Comparison of ENCODE assay signal across 16 cellular contexts in genomic region chr17:32446949-32447348, GRCh38. TPM values are rescaled to one million over a fixed set of nuclear protein-coding genes. Genes with fewer than 3 reads are reported as not detected.
DNase-seq lines count a peak whose midpoint lies in the region; ATAC-seq and TF ChIP-seq lines count a peak whose summit lies in the region.
"Had no signal": no experiment of that assay in that cellular context is flagged by ENCODE, and none has a peak within 500 bp of the region (broad histone marks: within the 10 kb centered on the region; RNA-seq: fewer than 3 reads in every experiment).

No MANE protein-coding gene starts in this region.

- H4K91ac ChIP-seq in H9 (ENCODE audit: insufficient read length, low read depth, low read length): no peak overlapping the region

- H3K18ac ChIP-seq in H9 (ENCODE audit: insufficient read length, low read depth, low read length): no peak overlapping the region

- H4K8ac ChIP-seq in H9 (replicated peaks; ENCODE audit: insufficient read length, low read depth, low read length): no peak overlapping the region

- H3K27ac Mint-ChIP-seq in H9 (peak overlapping the region in 2 of 3 experiments; percentile 20 to 58; a peak in 3 of 7 replicates), natural killer cell (peak overlapping the region in 1 of 2 donors; percentile 55)
- H3K27ac Mint-ChIP-seq in activated T-helper 1 cell treated with anti-CD3 and anti-CD28 coated beads, Interleukin-12 subunit alpha, Interleukin-12 subunit beta, Interleukin-2, Interleukin-4 antibody, amounts not matched to agents 30 ng/mL and 10 ng/mL and 1 ng/mL, durations not matched to agents 14 hours and 24 hours and 36 hours: peak overlapping the region; percentile 22

- CTCF ChIA-PET in SK-N-SH (lab: Yijun Ruan, JAX): interaction anchor here (0.9 to 4.8 kb wide), 2 partner anchors 17 to 430 kb away, joined by 3 to 56 read pairs; partner anchors contain the start of gene MYO1D

- POLR2A ChIA-PET in SK-N-SH (lab: Yijun Ruan, JAX): no interaction called here

- no peak overlapping the region for H3T11ph ChIP-seq in H9 (ENCODE audit: low read length)

- no peak overlapping the region for H2AK5ac ChIP-seq in H9 (ENCODE audit: insufficient read length, low read length)

- no peak for TF ChIP-seq RAD21 in SK-N-SH (IDR thresholded peaks at IDR 0.05; ENCODE audit: low read length)

- H3K4me2 ChIP-seq in SK-N-SH (peak overlapping the region; percentile 95; the same call in 1 of the 2 replicates), H9 (ENCODE audit: insufficient read depth, insufficient read length, low read length) (no peak overlapping the region)

- peaks cover 30 to 53% (median 48%) of the 10 kb centered on the region in 3 experiments for H3K36me3 Mint-ChIP-seq in H9 (ENCODE audit: insufficient read depth in 1 of 3, low read depth in 3 of 3)
- H3K36me3 Mint-ChIP-seq in activated T-helper 1 cell treated with anti-CD3 and anti-CD28 coated beads, Interleukin-12 subunit alpha, Interleukin-12 subunit beta, Interleukin-2, Interleukin-4 antibody, amounts not matched to agents 30 ng/mL and 10 ng/mL and 1 ng/mL, durations not matched to agents 14 hours and 24 hours and 36 hours (ENCODE audit: low read depth): peaks cover 40% of the 10 kb centered on the region
- H3K36me3 Mint-ChIP-seq in natural killer cell: peaks cover 13% of the 10 kb centered on the region

- H2AFZ ChIP-seq in SK-N-SH (ENCODE audit: low read depth) (no peak overlapping the region), H9 (ENCODE audit: low read length) (no peak overlapping the region)

- H4K5ac ChIP-seq in H9 (ENCODE audit: insufficient read length, low read depth, low read length): no peak overlapping the region

- H3K23ac ChIP-seq in H9 (ENCODE audit: insufficient read length, low read depth, low read length): no peak overlapping the region

- H2BK120ac ChIP-seq in H9 (ENCODE audit: low read depth, low read length, poor library complexity, severe bottlenecking): no peak overlapping the region

- no peak overlapping the region for H2BK15ac ChIP-seq in H9 (ENCODE audit: low read depth, low read length)

- no peak overlapping the region for H2BK20ac ChIP-seq in H9 (ENCODE audit: low read depth, low read length, poor library complexity, severe bottlenecking)

- H3K27me3 ChIP-seq in SK-N-SH (ENCODE audit: insufficient read depth): no peaks in the 10 kb centered on the region
- no peaks in the 10 kb centered on the region; the same call in 1 of the 2 replicates for H3K27me3 ChIP-seq in H9 (ENCODE audit: insufficient read depth, low read length)

- H3K14ac ChIP-seq in H9 (ENCODE audit: insufficient read depth, low read length): no peak overlapping the region

- H3K4me1 ChIP-seq in SK-N-SH (ENCODE audit: control insufficient read depth in 1 of 2, insufficient read depth in 2 of 2, low read depth in 1 of 2, low read length in 1 of 2) (peaks cover 14% of the 10 kb centered on the region in 2 experiments; a peak in 3 of 4 replicates), H9 (ENCODE audit: insufficient read depth, low read length) (no peaks in the 10 kb centered on the region)

- no peak overlapping the region for H3K4ac ChIP-seq in H9 (ENCODE audit: low read depth, low read length)

- H3K27me3 Mint-ChIP-seq in H9 (ENCODE audit: low read depth): peaks cover 21% of the 10 kb centered on the region
- H3K27me3 Mint-ChIP-seq in activated T-helper 1 cell treated with anti-CD3 and anti-CD28 coated beads, Interleukin-12 subunit alpha, Interleukin-12 subunit beta, Interleukin-2, Interleukin-4 antibody, amounts not matched to agents 30 ng/mL and 10 ng/mL and 1 ng/mL, durations not matched to agents 14 hours and 24 hours and 36 hours (ENCODE audit: insufficient read depth): peaks cover 5% of the 10 kb centered on the region
- no peaks in the 10 kb centered on the region for H3K27me3 Mint-ChIP-seq in natural killer cell (ENCODE audit: low read depth in 2 of 2)

- no peak overlapping the region for H3K56ac ChIP-seq in H9 (ENCODE audit: insufficient read length, low read depth, low read length)

- peak overlapping the region; percentile 41 to 95; a peak in 2 of 5 replicates for H3K4me3 Mint-ChIP-seq in H9
- peak overlapping the region; percentile 94 for H3K4me3 Mint-ChIP-seq in activated T-helper 1 cell treated with anti-CD3 and anti-CD28 coated beads, Interleukin-12 subunit alpha, Interleukin-12 subunit beta, Interleukin-2, Interleukin-4 antibody, amounts not matched to agents 30 ng/mL and 10 ng/mL and 1 ng/mL, durations not matched to agents 14 hours and 24 hours and 36 hours
- H3K4me3 Mint-ChIP-seq in natural killer cell: peak overlapping the region; percentile 43

- H3K79me2 ChIP-seq in SK-N-SH (ENCODE audit: insufficient read depth): peaks cover 76% of the 10 kb centered on the region
- peaks cover 22% of the 10 kb centered on the region for H3K79me2 ChIP-seq in H9 (ENCODE audit: insufficient read depth, low read length)

- peaks cover 20 to 23% of the 10 kb centered on the region in 2 experiments for H3K4me1 Mint-ChIP-seq in H9
- H3K4me1 Mint-ChIP-seq in activated T-helper 1 cell treated with anti-CD3 and anti-CD28 coated beads, Interleukin-12 subunit alpha, Interleukin-12 subunit beta, Interleukin-2, Interleukin-4 antibody, amounts not matched to agents 30 ng/mL and 10 ng/mL and 1 ng/mL, durations not matched to agents 14 hours and 24 hours and 36 hours (ENCODE audit: low read depth): peaks cover 28% of the 10 kb centered on the region
- H3K4me1 Mint-ChIP-seq in natural killer cell: peaks cover 31 to 38% of the 10 kb centered on the region in 2 donors

- H3K9me3 Mint-ChIP-seq in H9: peaks cover 8 to 16% of the 10 kb centered on the region in 2 experiments; a peak in 4 of 5 replicates
- no peaks in the 10 kb centered on the region for H3K9me3 Mint-ChIP-seq in activated T-helper 1 cell treated with anti-CD3 and anti-CD28 coated beads, Interleukin-12 subunit alpha, Interleukin-12 subunit beta, Interleukin-2, Interleukin-4 antibody, amounts not matched to agents 30 ng/mL and 10 ng/mL and 1 ng/mL, durations not matched to agents 14 hours and 24 hours and 36 hours
- no peaks in the 10 kb centered on the region for H3K9me3 Mint-ChIP-seq in natural killer cell

- no peak for ATAC-seq in SK-N-SH treated with all-trans-retinoic acid at 6 μM for 48 hours
- no peak for ATAC-seq in natural killer cell
- no peak for ATAC-seq in HG02884 (IDR thresholded peaks at IDR 0.05; ENCODE audit: unreplicated experiment)
- ATAC-seq in HG03521 (IDR thresholded peaks at IDR 0.05; ENCODE audit: unreplicated experiment): no peak
- ATAC-seq: left ventricle myocardium superior had no signal

- H4K20me1 ChIP-seq in SK-N-SH (ENCODE audit: insufficient read depth): peaks cover 47% of the 10 kb centered on the region
- no peaks in the 10 kb centered on the region for H4K20me1 ChIP-seq in H9 (ENCODE audit: control insufficient read depth, insufficient read depth, insufficient read length)

- no peak for TF ChIP-seq EP300 in SK-N-SH (IDR thresholded peaks at IDR 0.05; ENCODE audit: borderline replicate concordance in 1 of 2, low read depth in 1 of 2, low read length in 1 of 2)

- H3F3A ChIP-seq in SK-N-SH (replicated peaks; ENCODE audit: insufficient read depth): peaks cover 7% of the 10 kb centered on the region

- H2BK5ac ChIP-seq in H9 (ENCODE audit: insufficient read length, low read length): no peak overlapping the region

- no peak overlapping the region for H3K27ac ChIP-seq in SK-N-SH (ENCODE audit: low read depth in 2 of 2, low read length in 1 of 2)
- no peak overlapping the region for H3K27ac ChIP-seq in H9 (ENCODE audit: insufficient read length, low read depth, low read length)
- H3K27ac ChIP-seq: skin epidermis had no signal

- WGBS in SK-N-SH (ENCODE audit: low lambda C conversion rate): 98% methylated on average over 2 of the region's 2 CpGs
- no CpG with 5 or more reads among the region's 2 CpGs for WGBS in H9 (ENCODE audit: extremely low coverage, insufficient read length, low lambda C conversion rate)

- TF ChIP-seq CTCF in SK-N-SH (IDR thresholded peaks at IDR 0.05) (no peak), H9 (conservative IDR thresholded peaks at IDR 0.05) (no peak), natural killer cell (IDR thresholded peaks at IDR 0.05) (no peak)

- H3K9me3 ChIP-seq in SK-N-SH (no peaks in the 10 kb centered on the region), H9 (ENCODE audit: control insufficient read depth, low read depth, low read length) (no peaks in the 10 kb centered on the region)

- H3K9ac ChIP-seq in SK-N-SH (no peak overlapping the region; the same call in 1 of the 2 replicates), H9 (ENCODE audit: extremely low read depth, insufficient read length, low read length) (peak overlapping the region; percentile 40)

- peaks cover 8% of the 10 kb centered on the region for H3K79me1 ChIP-seq in H9 (ENCODE audit: insufficient read depth, low read depth, low read length, poor library complexity, severe bottlenecking)

- 0 out of 4 replicates have a peak overlapping the region, but pooled peaks of 1 of the 2 experiments have one; percentile 82 for H3K4me3 ChIP-seq in SK-N-SH (ENCODE audit: low read depth in 2 of 2, low read length in 1 of 2)
- H3K4me3 ChIP-seq: skin epidermis had no signal

- intact Hi-C loops in activated T-helper 1 cell treated with anti-CD3 and anti-CD28 coated beads, Interleukin-12 subunit alpha, Interleukin-12 subunit beta, Interleukin-2, Interleukin-4 antibody, amounts not matched to agents 30 ng/mL and 10 ng/mL and 1 ng/mL, durations not matched to agents 14 hours and 24 hours and 36 hours (cut with micrococcal nuclease): no loop called here
- intact Hi-C loops in natural killer cell (cut with micrococcal nuclease): loop anchor here (10.0 kb wide), 1 partner anchor 192 kb away; no protein-coding TSS in a partner anchor

- H3K23me2 ChIP-seq in H9 (ENCODE audit: insufficient read length, low read depth, low read length, poor library complexity, severe bottlenecking): peaks cover 16% of the 10 kb centered on the region

- H3K36me3 ChIP-seq in SK-N-SH (replicated peaks in 1 of 2; ENCODE audit: control insufficient read depth in 1 of 2, insufficient read depth in 2 of 2, low read length in 1 of 2): peaks cover 36 to 49% of the 10 kb centered on the region in 2 experiments

- H2BK12ac ChIP-seq in H9 (ENCODE audit: insufficient read length, low read depth, low read length): no peak overlapping the region

- DNase-seq in SK-N-SH (no peak), H9 (no peak), natural killer cell (no peak), RPMI8226 (no peak)
- DNase-seq in activated T-helper 1 cell treated with anti-CD3 and anti-CD28 coated beads, Interleukin-12 subunit alpha, Interleukin-12 subunit beta, Interleukin-2, Interleukin-4 antibody, amounts not matched to agents 30 ng/mL and 10 ng/mL and 1 ng/mL, durations not matched to agents 14 hours and 24 hours and 36 hours (ENCODE audit: low spot score): no peak
- DNase-seq: anterior cingulate cortex, GF-D8, left ventricle myocardium superior, NCI-H1436, NCI-H524 treated with DMSO at 0.1 percent for 48 hours, SHP77, substantia nigra had no signal

- no peaks in the 10 kb centered on the region for H3K9me2 ChIP-seq in SK-N-SH

RNA-seq across cellular contexts. Expression of gene PSMD11, which starts 2.6 kb away (rescaled TPM):
- polyA plus RNA-seq in SK-N-SH (2012; rRNA removed): 63.1 and 81.9 TPM in 2 replicates
- polyA plus RNA-seq in SK-N-SH (2012; cell fraction: cytosol; rRNA removed): 55.5 and 60.2 TPM in 2 replicates
- 53.6 and 83.8 TPM in 2 replicates for polyA plus RNA-seq in SK-N-SH (2012; cell fraction: nucleus; rRNA removed)
- total RNA-seq in H9 (2021): 169 and 175 TPM in 2 replicates
- total RNA-seq in activated T-helper 1 cell treated with anti-CD3 and anti-CD28 coated beads, Interleukin-12 subunit alpha, Interleukin-12 subunit beta, Interleukin-2, Interleukin-4 antibody, amounts not matched to agents 30 ng/mL and 10 ng/mL and 1 ng/mL, durations not matched to agents 14 hours and 24 hours and 36 hours: 190 and 198 TPM in 2 replicates
- 100 to 1,000 TPM in 2 of 3 donors, 10 to 100 TPM in 1; 83.4 to 108 (median 105) TPM for total RNA-seq in natural killer cell

RNA-seq across cellular contexts. Expression of gene CDK5R1, which starts 39.8 kb away (rescaled TPM):
- 1.0 and 1.4 TPM in 2 replicates for polyA plus RNA-seq in SK-N-SH (2012; rRNA removed)
- 1.3 and 2.0 TPM in 2 replicates for polyA plus RNA-seq in SK-N-SH (2012; cell fraction: cytosol; rRNA removed)
- 2.4 and 2.9 TPM in 2 replicates for polyA plus RNA-seq in SK-N-SH (2012; cell fraction: nucleus; rRNA removed)
- total RNA-seq in H9 (2021) (10.4 and 11.4 TPM in 2 replicates), natural killer cell (10 to 100 TPM in 1 of 3 donors, 1 to 10 TPM in 2; 3.7 to 12.3 (median 7.4) TPM)
- 6.1 and 7.1 TPM in 2 replicates for total RNA-seq in activated T-helper 1 cell treated with anti-CD3 and anti-CD28 coated beads, Interleukin-12 subunit alpha, Interleukin-12 subunit beta, Interleukin-2, Interleukin-4 antibody, amounts not matched to agents 30 ng/mL and 10 ng/mL and 1 ng/mL, durations not matched to agents 14 hours and 24 hours and 36 hours

Comparison
In these comparisons a context has a peak if more than half of its experiments do, and no peak if none do; other contexts are left out.
1. H3K4me3 Mint-ChIP-seq: peak in every context shown above with its lines; median percentile 94 in activated T-helper 1 cell treated with anti-CD3 and anti-CD28 coated beads, Interleukin-12 subunit alpha, Interleukin-12 subunit beta, Interleukin-2, Interleukin-4 antibody, amounts not matched to agents 30 ng/mL and 10 ng/mL and 1 ng/mL, durations not matched to agents 14 hours and 24 hours and 36 hours; 68 in H9; 43 in natural killer cell.